In genomic region chr6:131368077-131368911, GRCh38 we compare ENCODE assay signal across 8 cellular contexts.
DNase-seq lines count a peak whose midpoint lies in the region; ATAC-seq and TF ChIP-seq lines count a peak whose summit lies in the region.

No MANE protein-coding gene starts in this region.

- no peak overlapping the region for H2BK5ac ChIP-seq in neuronal stem cell (ENCODE audit: low read length)

- no peak overlapping the region for H2BK15ac ChIP-seq in neuronal stem cell (ENCODE audit: low read length)

- peaks cover 6% of the 10 kb centered on the region in 2 donors for H3K4me1 ChIP-seq in neuronal stem cell (ENCODE audit: control insufficient read depth in 2 of 2, insufficient read depth in 1 of 2, low read depth in 1 of 2, low read length in 2 of 2)

- no peaks in the 10 kb centered on the region for H3K36me3 ChIP-seq in neuronal stem cell (replicated peaks in 1 of 2; ENCODE audit: control insufficient read depth in 2 of 2, insufficient read depth in 2 of 2, low read length in 2 of 2)

- H3K4ac ChIP-seq in neuronal stem cell (ENCODE audit: low read length): no peak overlapping the region

- no peak overlapping the region for H4K91ac ChIP-seq in neuronal stem cell (ENCODE audit: low read depth, low read length, poor library complexity)

- H3K4me3 ChIP-seq in cardiac fibroblast (replicated peaks in 1 of 2; ENCODE audit: low read depth in 2 of 2, low read length in 2 of 2) (no peak overlapping the region), neuronal stem cell (ENCODE audit: low read length in 2 of 2) (no peak overlapping the region)

- H3K27ac ChIP-seq in neuronal stem cell (replicated peaks; ENCODE audit: low read length) (no peak overlapping the region), RWPE1 (no peak overlapping the region)

- in situ Hi-C loops in G401 (cut with HindIII; ENCODE audit: low sequenced_read_pairs): no loop called here

- no peak overlapping the region for H3K9ac ChIP-seq in neuronal stem cell (ENCODE audit: low read depth, low read length, poor library complexity)

- no CpG with 5 or more reads among the region's 8 CpGs for WGBS in neuronal stem cell (ENCODE audit: extremely low coverage in 2 of 2, insufficient read length in 2 of 2, insufficient replicate concordance in 1 of 2), 2 donors

- no peaks in the 10 kb centered on the region for H3K27me3 ChIP-seq in neuronal stem cell (ENCODE audit: control insufficient read depth in 3 of 3, insufficient read depth in 3 of 3, low read depth in 1 of 3, low read length in 3 of 3)

- DNase-seq in G401 (ENCODE audit: low spot score): peak; percentile 31
- DNase-seq in Kasumi-1 (lab: John Stamatoyannopoulos, UW): peak; percentile 56 to 68
- peak; percentile 6 to 77 for DNase-seq in cardiac fibroblast (ENCODE audit: low read depth in 2 of 2)
- no peak for DNase-seq in neuronal stem cell (ENCODE audit: low spot score)
- DNase-seq in RWPE1 (ENCODE audit: low spot score): no peak
- DNase-seq in activated CD4-positive, alpha-beta T cell treated with anti-CD3 and anti-CD28 coated beads, Interleukin-2, amount 50 U/mL, for 4 hours: no peak
- DNase-seq in NCI-H524 treated with DMSO at 0.1 percent for 48 hours (lab: John Stamatoyannopoulos, UW): no peak

- ATAC-seq in GM21515 (IDR thresholded peaks at IDR 0.05; ENCODE audit: unreplicated experiment): peak; percentile 85

- no peak overlapping the region for H3K4me2 ChIP-seq in neuronal stem cell (ENCODE audit: insufficient read depth, low read length, poor library complexity, severe bottlenecking)

- no peak overlapping the region for H2BK12ac ChIP-seq in neuronal stem cell (ENCODE audit: low read length)

- no peak overlapping the region for H3K18ac ChIP-seq in neuronal stem cell (ENCODE audit: low read length)

- no peaks in the 10 kb centered on the region for H3K9me3 ChIP-seq in neuronal stem cell (replicated peaks in 1 of 2; ENCODE audit: control insufficient read depth in 2 of 2, insufficient read depth in 1 of 2, low read depth in 1 of 2, low read length in 2 of 2)

- no peak for TF ChIP-seq CTCF in cardiac fibroblast (IDR thresholded peaks at IDR 0.05; ENCODE audit: low read depth, low read length)
- TF ChIP-seq CTCF in RWPE1 (conservative IDR thresholded peaks at IDR 0.05; ENCODE audit: low read depth): no peak

- POLR2A ChIA-PET in RWPE1 (lab: Yijun Ruan, JAX; ENCODE audit: low non-redundant PET): no interaction called here

- peak overlapping the region; percentile 57 for H2AFZ ChIP-seq in neuronal stem cell (ENCODE audit: low read length)

- CTCF ChIA-PET in RWPE1 (lab: Yijun Ruan, JAX): interaction anchor here (0.7 kb wide), 1 partner anchor 165 kb away, joined by 3 read pairs; no protein-coding TSS in a partner anchor

- H2BK120ac ChIP-seq in neuronal stem cell (ENCODE audit: low read depth, low read length): no peak overlapping the region

- H3K79me1 ChIP-seq in neuronal stem cell (ENCODE audit: low read depth, low read length): no peaks in the 10 kb centered on the region

- H3K14ac ChIP-seq in neuronal stem cell (ENCODE audit: low read length): no peak overlapping the region

- no peak overlapping the region for H3K23ac ChIP-seq in neuronal stem cell (ENCODE audit: low read depth, low read length, poor library complexity)

- H2AK5ac ChIP-seq in neuronal stem cell (ENCODE audit: low read depth, low read length): no peak overlapping the region

- no peak overlapping the region for H4K8ac ChIP-seq in neuronal stem cell (ENCODE audit: low read depth, low read length)

Comparison
In these comparisons a context has a peak if more than half of its experiments do, and no peak if none do; other contexts are left out.
1. DNase-seq: peak in G401 (single experiment), Kasumi-1 (2 of 2) and cardiac fibroblast (2 of 2); none in neuronal stem cell (single experiment), RWPE1 (single experiment), activated CD4-positive, alpha-beta T cell treated with anti-CD3 and anti-CD28 coated beads, Interleukin-2, amount 50 U/mL, for 4 hours (0 of 2) and NCI-H524 treated with DMSO at 0.1 percent for 48 hours (single experiment).